Comparison of ENCODE assay signal across 18 cellular contexts in genomic region chr7:111266613-111267012, GRCh38.
A peak's percentile ranks its signal among the peaks of the same experiment; 100 is the strongest.
DNase-seq lines count a peak whose midpoint lies in the region; ATAC-seq and TF ChIP-seq lines count a peak whose summit lies in the region.
"Had no signal": no experiment of that assay in that cellular context is flagged by ENCODE, and none has a peak within 500 bp of the region (broad histone marks: within the 10 kb centered on the region; RNA-seq: fewer than 3 reads in every experiment).

No MANE protein-coding gene starts in this region.

- no peak for TF ChIP-seq EP300 in SK-N-SH (IDR thresholded peaks at IDR 0.05; ENCODE audit: borderline replicate concordance in 1 of 2, low read depth in 1 of 2, low read length in 1 of 2)

- H3K27ac ChIP-seq in SK-N-SH (ENCODE audit: low read depth in 2 of 2, low read length in 1 of 2) (no peak overlapping the region), left lung (peak overlapping the region in 1 of 2 donors; percentile 56)
- H3K27ac ChIP-seq: 22Rv1, foreskin keratinocyte, prostate gland had no signal

- H3K9me3 ChIP-seq in SK-N-SH: no peaks in the 10 kb centered on the region
- H3K9me3 ChIP-seq in left lung: peaks cover 0 to 8% of the 10 kb centered on the region in 2 donors
- H3K9me3 ChIP-seq: prostate gland had no signal

- no peak overlapping the region for H3K4me2 ChIP-seq in SK-N-SH

- no peak overlapping the region for H3K9ac ChIP-seq in SK-N-SH

- no peaks in the 10 kb centered on the region for H3K9me2 ChIP-seq in SK-N-SH

- POLR2A ChIA-PET in SK-N-SH (lab: Yijun Ruan, JAX): no interaction called here

- 90% methylated on average over 2 of the region's 2 CpGs for WGBS in SK-N-SH (ENCODE audit: low lambda C conversion rate)

- TF ChIP-seq RAD21 in SK-N-SH (IDR thresholded peaks at IDR 0.05; ENCODE audit: low read length): no peak

- peak; percentile 53 for ATAC-seq in SK-N-SH treated with all-trans-retinoic acid at 6 μM for 48 hours
- ATAC-seq in left lung: peak; percentile 83
- ATAC-seq in HG03342 (IDR thresholded peaks at IDR 0.05; ENCODE audit: unreplicated experiment): no peak
- ATAC-seq: activated T-helper 17 cell treated with anti-CD3 and anti-CD28 coated beads, Interleukin-2, amount 50 U/mL, for 72 hours; foreskin keratinocyte had no signal

- no peak overlapping the region for H2AFZ ChIP-seq in SK-N-SH (ENCODE audit: low read depth)

- no peak for TF ChIP-seq CTCF in SK-N-SH (IDR thresholded peaks at IDR 0.05)
- no peak for TF ChIP-seq CTCF in left lung (IDR thresholded peaks at IDR 0.05)

- H3K4me1 ChIP-seq in SK-N-SH (ENCODE audit: control insufficient read depth in 1 of 2, insufficient read depth in 2 of 2, low read depth in 1 of 2, low read length in 1 of 2) (peaks cover 4 to 12% of the 10 kb centered on the region in 2 experiments; a peak in 3 of 4 replicates), left lung (peaks cover 0 to 2% of the 10 kb centered on the region in 2 donors)
- H3K4me1 ChIP-seq: prostate gland had no signal

- CTCF ChIA-PET in SK-N-SH (lab: Yijun Ruan, JAX): no interaction called here

- H3K27me3 ChIP-seq in SK-N-SH (ENCODE audit: insufficient read depth) (no peaks in the 10 kb centered on the region), left lung (no peaks in the 10 kb centered on the region)
- H3K27me3 ChIP-seq: foreskin keratinocyte had no signal

- H3K36me3 ChIP-seq in SK-N-SH (replicated peaks in 1 of 2; ENCODE audit: control insufficient read depth in 1 of 2, insufficient read depth in 2 of 2, low read length in 1 of 2) (no peaks in the 10 kb centered on the region), left lung (no peaks in the 10 kb centered on the region)
- H3K36me3 ChIP-seq: prostate gland had no signal

- H3K4me3 ChIP-seq in SK-N-SH (ENCODE audit: low read depth in 2 of 2, low read length in 1 of 2) (no peak overlapping the region), left lung (no peak overlapping the region)
- H3K4me3 ChIP-seq: prostate gland had no signal

- H3K79me2 ChIP-seq in SK-N-SH (ENCODE audit: insufficient read depth): no peaks in the 10 kb centered on the region

- intact Hi-C loops in left lung (cut with DNase I): no loop called here

- H3F3A ChIP-seq in SK-N-SH (replicated peaks; ENCODE audit: insufficient read depth): peaks cover 2% of the 10 kb centered on the region

- no peaks in the 10 kb centered on the region for H4K20me1 ChIP-seq in SK-N-SH (ENCODE audit: insufficient read depth)

- no peak for DNase-seq in SK-N-SH
- peak; percentile 73 for DNase-seq in dedifferentiated amniotic fluid mesenchymal stem cell (ENCODE audit: extremely low spot score)
- no peak for DNase-seq in left lung
- no peak for DNase-seq in NCI-H2171 (lab: John Stamatoyannopoulos, UW)
- DNase-seq in NCI-H446 treated with DMSO at 0.1 percent for 48 hours (lab: John Stamatoyannopoulos, UW): no peak
- no peak for DNase-seq in RPMI8226
- DNase-seq: activated CD4-positive, alpha-beta T cell treated with anti-CD3 and anti-CD28 coated beads for 48 hours; foreskin keratinocyte; KG1; NCI-H1930; stimulated activated CD4-positive, alpha-beta T cell treated with anti-CD3 and anti-CD28 coated beads, Interleukin-4, amount 100 ng/mL, for 4 hours; substantia nigra; T-helper 1 cell had no signal

TF ChIP-seq in SK-N-SH treated with all-trans-retinoic acid at 6 μM for 48 hours, 23 proteins besides CTCF, POLR2A, EP300 and RAD21:
- TF ChIP-seq ISL1 (CRISPR knock-in tag; IDR thresholded peaks at IDR 0.05) (peak; percentile 53), PPARA (CRISPR knock-in tag; IDR thresholded peaks at IDR 0.05; ENCODE audit: borderline replicate concordance) (no peak)

TF ChIP-seq in SK-N-SH, 30 proteins besides CTCF, POLR2A, EP300 and RAD21:
- TF ChIP-seq NRF1 (IDR thresholded peaks at IDR 0.05; ENCODE audit: low read depth, low read length): no peak
- TF ChIP-seq RCOR1 (IDR thresholded peaks at IDR 0.05; ENCODE audit: low read length): no peak
